Comparison of ENCODE assay signal across 18 cellular contexts in genomic region chr14:105303949-105304348, GRCh38.
"Had no signal": no experiment of that assay in that cellular context is flagged by ENCODE, and none has a peak within 500 bp of the region (broad histone marks: within the 10 kb centered on the region; RNA-seq: fewer than 3 reads in every experiment).

No MANE protein-coding gene starts in this region.

- H3K4me3 ChIP-seq: dorsolateral prefrontal cortex, neural progenitor cell, ovary, stomach, upper lobe of left lung had no signal

- H3K9me3 Mint-ChIP-seq: stimulated activated effector memory CD8-positive, alpha-beta T cell treated with anti-CD3 and anti-CD28 coated beads, Interleukin-12 subunit alpha, Interleukin-12 subunit beta, amount 100 ng/mL, for 72 hours had no signal

- H3K36me3 ChIP-seq: neural progenitor cell, ovary, stomach, upper lobe of left lung had no signal

- H3K27ac ChIP-seq: epithelial cell of prostate, neural progenitor cell, ovary, stomach, upper lobe of left lung had no signal

- H3K4me3 Mint-ChIP-seq: activated naive CD8-positive, alpha-beta T cell; endodermal cell; mesothelial cell of epicardium; neural progenitor cell; stimulated activated effector memory CD8-positive, alpha-beta T cell treated with anti-CD3 and anti-CD28 coated beads, Interleukin-12 subunit alpha, Interleukin-12 subunit beta, amount 100 ng/mL, for 72 hours had no signal

- DNase-seq: activated CD4-positive, alpha-beta T cell treated with anti-CD3 and anti-CD28 coated beads, Interleukin-2, amount 50 U/mL, for 1 hour; activated CD4-positive, CD25-positive, alpha-beta regulatory T cell treated with anti-CD3 and anti-CD28 coated beads, Interleukin-2, amount 50 U/mL, for 72 hours; activated CD8-positive, alpha-beta memory T cell treated with anti-CD3 and anti-CD28 coated beads, Interleukin-2, amount 50 U/mL, for 4 hours; activated gamma-delta T cell; dorsolateral prefrontal cortex; endodermal cell; hypothalamus; ovary; stimulated activated CD4-positive, alpha-beta T cell treated with anti-CD3 and anti-CD28 coated beads, Interleukin-4, amount 100 ng/mL, for 24 hours; stomach; T-helper 1 cell; T-helper 9 cell; upper lobe of left lung had no signal

- H3K27me3 ChIP-seq: dorsolateral prefrontal cortex, ovary, stomach, upper lobe of left lung had no signal

- H3K27me3 Mint-ChIP-seq: activated naive CD8-positive, alpha-beta T cell had no signal

- H3K27ac Mint-ChIP-seq: endodermal cell, mesothelial cell of epicardium, neural progenitor cell had no signal

- H3K36me3 Mint-ChIP-seq: activated naive CD8-positive, alpha-beta T cell; mesothelial cell of epicardium had no signal
